In genomic region chr6:161626132-161626676, GRCh38 we compare ENCODE assay signal across 25 cellular contexts.
"Had no signal": no experiment of that assay in that cellular context is flagged by ENCODE, and none has a peak within 500 bp of the region (broad histone marks: within the 10 kb centered on the region; RNA-seq: fewer than 3 reads in every experiment).

No MANE protein-coding gene starts in this region.

- H3K9me3 Mint-ChIP-seq: effector memory CD8-positive, alpha-beta T cell had no signal

- H3K9me3 ChIP-seq: gastrocnemius medialis, lower lobe of right lung, mucosa of descending colon, psoas muscle, right lobe of liver, stomach, testis, tibial artery had no signal

- H3K9ac ChIP-seq: neural progenitor cell had no signal

- H3K27ac ChIP-seq: gastrocnemius medialis, lower lobe of right lung, neural progenitor cell, psoas muscle, right lobe of liver, testis, tibial artery had no signal

- H3K4me3 Mint-ChIP-seq: effector memory CD8-positive, alpha-beta T cell; naive thymus-derived CD4-positive, alpha-beta T cell; nephron; neural progenitor cell; type B pancreatic cell had no signal

- H2AFZ ChIP-seq: neural progenitor cell had no signal

- H3K4me1 Mint-ChIP-seq: naive thymus-derived CD4-positive, alpha-beta T cell; neural progenitor cell had no signal

- H3K4me3 ChIP-seq: gastrocnemius medialis, lower lobe of right lung, mucosa of descending colon, neural progenitor cell, psoas muscle, right lobe of liver, smooth muscle cell, stomach, testis, tibial artery had no signal

- DNase-seq: cerebellar nuclear complex; cortex of kidney; effector memory CD8-positive, alpha-beta T cell; gastrocnemius medialis; head of caudate nucleus; left ventricle myocardium superior; lower lobe of right lung; mucosa of descending colon; naive thymus-derived CD4-positive, alpha-beta T cell; posterior cingulate gyrus; psoas muscle; right lobe of liver; stimulated activated CD4-positive, alpha-beta T cell treated with anti-CD3 and anti-CD28 coated beads, Interleukin-12 subunit alpha, Interleukin-12 subunit beta, amount 100 ng/mL, for 4 hours; stimulated activated CD4-positive, alpha-beta T cell treated with anti-CD3 and anti-CD28 coated beads, Interleukin-1b, Interleukin-23, amount 100 ng/mL, for 48 hours; stimulated activated CD4-positive, alpha-beta T cell treated with anti-CD3 and anti-CD28 coated beads, Interleukin-4, amount 100 ng/mL, for 1 hour; stimulated activated CD8-positive, alpha-beta memory T cell treated with anti-CD3 and anti-CD28 coated beads, Interleukin-4, amount 100 ng/mL, for 48 hours; stimulated activated naive CD4-positive, alpha-beta T cell treated with Interleukin-2 at 50 U/mL for 16 hours; stomach; substantia nigra; testis; tibial artery had no signal

- H3K4me1 ChIP-seq: lower lobe of right lung, right lobe of liver, testis had no signal

- H3K4me2 ChIP-seq: neural progenitor cell, smooth muscle cell had no signal

- H3K36me3 ChIP-seq: gastrocnemius medialis, lower lobe of right lung, neural progenitor cell, right lobe of liver, stomach, tibial artery had no signal

- H3K36me3 Mint-ChIP-seq: neural progenitor cell, type B pancreatic cell had no signal

- H3K27ac Mint-ChIP-seq: effector memory CD8-positive, alpha-beta T cell; naive thymus-derived CD4-positive, alpha-beta T cell; nephron; neural progenitor cell; type B pancreatic cell had no signal

- H3K27me3 ChIP-seq: gastrocnemius medialis, neural progenitor cell, right lobe of liver, stomach, testis, tibial artery had no signal

- ATAC-seq: effector memory CD8-positive, alpha-beta T cell; gastrocnemius medialis; left ventricle myocardium superior; lower lobe of right lung; mucosa of descending colon; naive thymus-derived CD4-positive, alpha-beta T cell; psoas muscle; right lobe of liver had no signal
